14 cellular contexts compared by ENCODE assay signal in the genomic region with DNA sequence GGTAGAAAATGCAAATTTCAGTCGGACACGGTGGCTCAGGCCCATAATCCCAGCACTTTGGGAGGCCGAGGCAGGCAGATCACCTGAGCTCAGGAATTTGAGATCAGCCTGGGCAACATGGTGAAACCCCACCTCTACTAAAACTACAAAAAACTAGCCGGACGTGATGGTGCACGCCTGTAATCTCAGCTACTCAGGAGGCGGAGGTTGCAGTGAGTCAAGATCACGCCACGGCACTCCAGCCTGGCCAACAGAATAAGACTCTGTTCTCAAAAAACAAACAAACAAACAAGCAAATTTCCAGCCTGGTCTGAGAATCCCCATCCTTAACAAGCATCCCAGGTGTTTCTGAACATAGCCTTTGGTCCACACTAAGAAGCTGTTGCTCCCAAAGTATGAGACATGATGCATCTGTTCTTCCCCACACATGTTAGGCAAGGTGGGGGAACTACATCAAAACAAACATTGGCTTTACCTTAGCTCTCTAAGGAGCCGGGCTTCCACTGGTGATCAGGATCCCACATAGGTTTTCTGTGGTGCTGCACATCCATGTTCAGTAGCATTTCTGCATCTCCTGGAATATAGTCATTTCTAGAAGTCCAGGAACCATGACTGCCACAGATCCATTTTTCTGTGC.
A peak's percentile ranks its signal among the peaks of the same experiment; 100 is the strongest.
DNase-seq lines count a peak whose midpoint lies in the region; ATAC-seq, FAIRE-seq and TF ChIP-seq lines count a peak whose summit lies in the region.
"Had no signal": no experiment of that assay in that cellular context is flagged by ENCODE, and none has a peak within 500 bp of the region (broad histone marks: within the 10 kb centered on the region; RNA-seq: fewer than 3 reads in every experiment).

No MANE protein-coding gene starts in this region.

- peak overlapping the region; percentile 43 for H3K4me3 ChIP-seq in Jurkat, Clone E6-1 (ENCODE audit: low read length)
- H3K4me3 ChIP-seq in endodermal cell (ENCODE audit: low read length) (no peak overlapping the region), gastrocnemius medialis (no peak overlapping the region), BE2C (ENCODE audit: low read depth, low read length) (no peak overlapping the region)
- H3K4me3 ChIP-seq: lower lobe of right lung had no signal

- H3K36me3 ChIP-seq in endodermal cell (ENCODE audit: control insufficient read depth, insufficient read depth, low read length) (peaks cover 9% of the 10 kb centered on the region), gastrocnemius medialis (no peaks in the 10 kb centered on the region), BE2C (no peaks in the 10 kb centered on the region)

- in situ Hi-C loops in gastrocnemius medialis (cut with MboI; ENCODE audit: low sequenced_read_pairs in 4 of 4): no loop called here

- ATAC-seq in CD4-positive, alpha-beta T cell (ENCODE audit: poor library complexity): no peak
- no peak for ATAC-seq in gastrocnemius medialis
- ATAC-seq: HCT116 had no signal

- H3K9me3 Mint-ChIP-seq in CD4-positive, alpha-beta T cell: no peaks in the 10 kb centered on the region
- H3K9me3 Mint-ChIP-seq in endodermal cell: peaks cover 2% of the 10 kb centered on the region

- H3K27ac ChIP-seq in CD4-positive, alpha-beta T cell (ENCODE audit: low read depth, low read length): no peak overlapping the region
- H3K27ac ChIP-seq in endodermal cell (ENCODE audit: low read depth, low read length) (no peak overlapping the region), gastrocnemius medialis (peak overlapping the region in 3 of 4 donors; percentile 74 to 81 (median 80))
- H3K27ac ChIP-seq: lower lobe of right lung, neutrophil had no signal

- H3K27me3 ChIP-seq in CD4-positive, alpha-beta T cell (ENCODE audit: control insufficient read depth, insufficient read depth, low read length): no peaks in the 10 kb centered on the region
- H3K27me3 ChIP-seq in endodermal cell (ENCODE audit: control insufficient read depth, insufficient read depth, low read length, poor library complexity, severe bottlenecking): no peaks in the 10 kb centered on the region
- H3K27me3 ChIP-seq in gastrocnemius medialis: no peaks in the 10 kb centered on the region
- H3K27me3 ChIP-seq in BE2C: no peaks in the 10 kb centered on the region
- H3K27me3 ChIP-seq: neutrophil had no signal

- TF ChIP-seq POLR2A in gastrocnemius medialis (IDR thresholded peaks at IDR 0.05): no peak

- POLR2A ChIA-PET in CD4-positive, alpha-beta T cell (lab: Charles Lee): no interaction called here

- 90 to 96% methylated on average over 10 of the region's 10 CpGs for WGBS in endodermal cell (ENCODE audit: insufficient coverage in 1 of 2, insufficient read length in 1 of 2), 2 experiments

- H3K4me1 ChIP-seq in endodermal cell (ENCODE audit: control insufficient read depth, insufficient read depth, low read length) (peaks cover 8% of the 10 kb centered on the region), gastrocnemius medialis (peaks cover 48 to 55% of the 10 kb centered on the region in 2 donors), BE2C (no peaks in the 10 kb centered on the region)

- H3K9ac ChIP-seq in endodermal cell (ENCODE audit: extremely low read depth, low read length, poor library complexity, severe bottlenecking): no peak overlapping the region

- no peak for FAIRE-seq in D721Med (lab: Jason Lieb, UNC)

- H3K27me3 Mint-ChIP-seq in CD4-positive, alpha-beta T cell: no peaks in the 10 kb centered on the region
- no peaks in the 10 kb centered on the region for H3K27me3 Mint-ChIP-seq in endodermal cell (ENCODE audit: insufficient read depth)

- peak overlapping the region; percentile 67 for H3K27ac Mint-ChIP-seq in CD4-positive, alpha-beta T cell
- H3K27ac Mint-ChIP-seq in endodermal cell: peak overlapping the region; percentile 48

- CTCF ChIA-PET in CD4-positive, alpha-beta T cell (lab: Charles Lee): no interaction called here

- H3K4me1 Mint-ChIP-seq in CD4-positive, alpha-beta T cell (ENCODE audit: low read depth): peaks cover 52% of the 10 kb centered on the region
- peaks cover 30% of the 10 kb centered on the region for H3K4me1 Mint-ChIP-seq in endodermal cell

- H3K9me3 ChIP-seq in CD4-positive, alpha-beta T cell (ENCODE audit: control insufficient read depth, low read length): no peaks in the 10 kb centered on the region
- H3K9me3 ChIP-seq in endodermal cell (ENCODE audit: control insufficient read depth, low read length): no peaks in the 10 kb centered on the region
- H3K9me3 ChIP-seq in gastrocnemius medialis: no peaks in the 10 kb centered on the region
- H3K9me3 ChIP-seq in BE2C: no peaks in the 10 kb centered on the region
- H3K9me3 ChIP-seq: lower lobe of right lung, neutrophil had no signal

- intact Hi-C loops in CD4-positive, alpha-beta T cell (cut with DNase I, micrococcal nuclease): no loop called here
- intact Hi-C loops in gastrocnemius medialis (cut with DNase I; ENCODE audit: low total_unique reads): no loop called here

- no peaks in the 10 kb centered on the region for H3K36me3 Mint-ChIP-seq in CD4-positive, alpha-beta T cell (ENCODE audit: low read depth)
- peaks cover 35% of the 10 kb centered on the region for H3K36me3 Mint-ChIP-seq in endodermal cell (ENCODE audit: low read depth)

- H3K4me3 Mint-ChIP-seq in CD4-positive, alpha-beta T cell: peak overlapping the region; percentile 13
- H3K4me3 Mint-ChIP-seq in endodermal cell: no peak overlapping the region

- DNase-seq in CD4-positive, alpha-beta T cell: no peak
- no peak for DNase-seq in Jurkat, Clone E6-1 (ENCODE audit: low read depth, low spot score)
- no peak for DNase-seq in endodermal cell
- DNase-seq in gastrocnemius medialis: no peak
- no peak for DNase-seq in BE2C
- DNase-seq in NCI-H1436 treated with DMSO at 0.1 percent for 48 hours (lab: John Stamatoyannopoulos, UW): no peak
- no peak for DNase-seq in D721Med (ENCODE audit: insufficient read length, low spot score)
- DNase-seq in activated T-cell treated with anti-CD3 and anti-CD28 coated beads, Interleukin-2, amount 50 U/mL, for 48 hours: no peak
- DNase-seq: lower lobe of right lung, NCI-H187, NCI-H526 treated with DMSO at 0.1 percent for 48 hours, T1000 had no signal

- TF ChIP-seq CTCF in CD4-positive, alpha-beta T cell (IDR thresholded peaks at IDR 0.05): no peak
- TF ChIP-seq CTCF in endodermal cell (conservative IDR thresholded peaks at IDR 0.05) (no peak), gastrocnemius medialis (IDR thresholded peaks at IDR 0.05 in 4 of 5, conservative IDR thresholded peaks at IDR 0.05 in 1 of 5) (no peak), BE2C (IDR thresholded peaks at IDR 0.05; ENCODE audit: low read depth, low read length) (no peak), D721Med (IDR thresholded peaks at IDR 0.05; ENCODE audit: insufficient read depth, missing control alignments) (no peak)

Comparison
In these comparisons a context has a peak if more than half of its experiments do, and no peak if none do; other contexts are left out.
1. H3K27ac ChIP-seq: peak in gastrocnemius medialis (3 of 4); none in CD4-positive, alpha-beta T cell (single experiment) and endodermal cell (single experiment).